8 cellular contexts compared by ENCODE assay signal in genomic region chr20:10218536-10219451, GRCh38. TPM values are rescaled to one million over a fixed set of nuclear protein-coding genes. Genes with fewer than 3 reads are reported as not detected.
DNase-seq lines count a peak whose midpoint lies in the region; ATAC-seq and TF ChIP-seq lines count a peak whose summit lies in the region.

Gene SNAP25 (plus strand): TSS chr20:10218830. CDS start chr20:10275492, 56,662 bp downstream.

- peak; percentile 42 for TF ChIP-seq RAD21 in neural cell (conservative IDR thresholded peaks at IDR 0.05)

- H3K4me3 ChIP-seq in AG04450 (ENCODE audit: low read depth, low read length) (peak within 1 kb of the TSS; percentile 69), foreskin fibroblast (ENCODE audit: low read depth in 1 of 2, low read length in 2 of 2) (peak within 1 kb of the TSS; percentile 37 to 56), neural cell (ENCODE audit: low read length) (peak within 1 kb of the TSS; percentile 88), urinary bladder (ENCODE audit: low read depth, low read length) (peak within 1 kb of the TSS; percentile 19)

- ATAC-seq in GM21423 (IDR thresholded peaks at IDR 0.05; ENCODE audit: unreplicated experiment), result no peak

- peak within 1 kb of the TSS; percentile 93 for H3K9ac ChIP-seq in neural cell (ENCODE audit: low read length)

- TF ChIP-seq CTCF in AG04450 (IDR thresholded peaks at IDR 0.05; ENCODE audit: low read depth, low read length) (no peak), foreskin fibroblast (IDR thresholded peaks at IDR 0.05; ENCODE audit: low read depth, low read length) (no peak), neural cell (IDR thresholded peaks at IDR 0.05; ENCODE audit: poor library complexity, severe bottlenecking) (peak; percentile 25)

- POLR2A ChIA-PET in AG04450 (lab: Yijun Ruan, JAX) (interaction anchor here (1.0 to 1.7 kb wide), 2 partner anchors 40 to 104 kb away, joined by 3 to 6 read pairs; no protein-coding TSS in a partner anchor), HEK293T (lab: Yijun Ruan, JAX) (interaction anchor here (2.9 kb wide), 1 partner anchor 216 kb away, joined by 11 read pairs; the partner anchor contains the start of genes MKKS and SLX4IP)

- WGBS in urinary bladder, result under 1% methylated on average over 53 of the region's 53 CpGs

- H3K4me2 ChIP-seq in neural cell (ENCODE audit: low read length), result peak within 1 kb of the TSS; percentile 81

- no peaks in the 10 kb centered on the region for H4K20me1 ChIP-seq in neural cell (ENCODE audit: insufficient read depth)

- peaks cover 3% of the 10 kb centered on the region for H3F3A ChIP-seq in neural cell (ENCODE audit: insufficient read depth, low read length, poor library complexity, severe bottlenecking)

- H3K27ac ChIP-seq in AG04450 (ENCODE audit: low read depth, low read length) (peak within 1 kb of the TSS; percentile 100), neural cell (ENCODE audit: low read length) (peak within 1 kb of the TSS; percentile 96), urinary bladder (ENCODE audit: low read depth) (no peak within 1 kb of the TSS)

- no peaks in the 10 kb centered on the region; the same call in 1 of the 2 replicates for H3K9me3 ChIP-seq in AG04450 (ENCODE audit: control insufficient read depth, insufficient read depth, low read length)
- H3K9me3 ChIP-seq in neural cell (ENCODE audit: low read length), result no peaks in the 10 kb centered on the region

- H2AFZ ChIP-seq in neural cell (ENCODE audit: low read depth, low read length), result peak within 1 kb of the TSS; percentile 65

- H3K27me3 ChIP-seq in AG04450 (ENCODE audit: control insufficient read depth, insufficient read depth, low read length) (no peaks in the 10 kb centered on the region), neural cell (ENCODE audit: insufficient read depth, low read depth, low read length) (peaks cover 17% of the 10 kb centered on the region)

- CTCF ChIA-PET in AG04450 (lab: Charles Lee) (interaction anchor here (0.6 to 1.1 kb wide), 3 partner anchors 139 to 209 kb away, joined by 3 to 4 read pairs (median 3); no protein-coding TSS in a partner anchor), HEK293T (lab: Yijun Ruan, JAX) (interaction anchor here (0.6 to 1.0 kb wide), 2 partner anchors 139 to 240 kb away, joined by 3 read pairs; no protein-coding TSS in a partner anchor)

- H3K36me3 ChIP-seq in neural cell (ENCODE audit: insufficient read depth, low read length) (no peaks in the 10 kb centered on the region), urinary bladder (ENCODE audit: insufficient read depth) (no peaks in the 10 kb centered on the region)

- peaks cover 30% of the 10 kb centered on the region for H3K79me2 ChIP-seq in neural cell (replicated peaks; ENCODE audit: insufficient read depth, low read length)

- TF ChIP-seq EP300 in neural cell (conservative IDR thresholded peaks at IDR 0.05; ENCODE audit: poor library complexity, severe bottlenecking), result peak; percentile 48

- DNase-seq in AG04450 (ENCODE audit: low read depth, low spot score) (peak; percentile 81), HEK293T (ENCODE audit: extremely low spot score) (peak; percentile 66), NCI-H748 (lab: John Stamatoyannopoulos, UW; ENCODE audit: unreplicated experiment) (peak; percentile 99), foreskin fibroblast (peak; percentile 90 to 97)
- peak; percentile 6 for DNase-seq in activated T-helper 9 cell treated with anti-CD3 and anti-CD28 coated beads, Interleukin-2, amount 50 U/mL, for 16 hours (ENCODE audit: low read depth)

- no peaks in the 10 kb centered on the region for H3K9me2 ChIP-seq in neural cell (ENCODE audit: insufficient read depth, low read length)

- H3K4me1 ChIP-seq in urinary bladder (ENCODE audit: insufficient read depth), result no peaks in the 10 kb centered on the region

TF ChIP-seq in HEK293T, 16 proteins besides CTCF, POLR2A, EP300 and RAD21:
- TF ChIP-seq ELF4 (IDR thresholded peaks at IDR 0.05), result no peak
- TF ChIP-seq L3MBTL2 (conservative IDR thresholded peaks at IDR 0.05), result 0 out of 2 replicates have a peak, but pooled peaks have one; percentile 21

TF ChIP-seq in neural cell, 6 proteins besides CTCF, POLR2A, EP300 and RAD21:
- TF ChIP-seq REST (IDR thresholded peaks at IDR 0.05; ENCODE audit: borderline replicate concordance), result no peak
- no peak for TF ChIP-seq EZH2 (IDR thresholded peaks at IDR 0.05; ENCODE audit: borderline replicate concordance, insufficient read depth, low read length, poor library complexity, severe bottlenecking)
- TF ChIP-seq POLR2AphosphoS5 (IDR thresholded peaks at IDR 0.05), result peak; percentile 97
- peak; percentile 69 for TF ChIP-seq MXI1 (conservative IDR thresholded peaks at IDR 0.05; ENCODE audit: poor library complexity, severe bottlenecking)
- TF ChIP-seq SMC3 (conservative IDR thresholded peaks at IDR 0.05; ENCODE audit: poor library complexity), result no peak
- peak; percentile 95 for TF ChIP-seq TAF1 (IDR thresholded peaks at IDR 0.05; ENCODE audit: low read depth)

RNA-seq across cellular contexts. Expression of gene SNAP25, which starts in this region (rescaled TPM):
- polyA plus RNA-seq in AG04450 (2011; rRNA removed), result 5.3 and 6.6 TPM in 2 replicates
- polyA minus RNA-seq in AG04450 (2011; rRNA and poly(A)+ RNA removed), result 3.1 and 8.3 TPM in 2 replicates
- polyA plus RNA-seq in neural cell, result 135 and 139 TPM in 2 replicates
- 78.4 and 82.5 TPM in 2 replicates for polyA minus RNA-seq in neural cell
- 8.6 TPM for total RNA-seq in urinary bladder
- 1.6 TPM for polyA plus RNA-seq in urinary bladder

Comparison
In these comparisons a context has a peak if more than half of its experiments do, and no peak if none do; other contexts are left out.
1. RNA of gene SNAP25 (polyA plus RNA-seq): 135 to 139 TPM in neural cell; 5.3 to 6.6 TPM in AG04450 and 1.6 TPM in urinary bladder (single experiment); every median in the first group is over 10 times any median in the second.
2. DNase-seq: peak in every context shown above with its lines; median percentile 99 in NCI-H748; 94 in foreskin fibroblast; 81 in AG04450; 66 in HEK293T; 6 in activated T-helper 9 cell treated with anti-CD3 and anti-CD28 coated beads, Interleukin-2, amount 50 U/mL, for 16 hours.
3. H3K4me3 ChIP-seq: peak in every context shown above with its lines; median percentile 88 in neural cell; 69 in AG04450; 46 in foreskin fibroblast; 19 in urinary bladder.